ENCODE assay signal across 11 cellular contexts in the genomic region with DNA sequence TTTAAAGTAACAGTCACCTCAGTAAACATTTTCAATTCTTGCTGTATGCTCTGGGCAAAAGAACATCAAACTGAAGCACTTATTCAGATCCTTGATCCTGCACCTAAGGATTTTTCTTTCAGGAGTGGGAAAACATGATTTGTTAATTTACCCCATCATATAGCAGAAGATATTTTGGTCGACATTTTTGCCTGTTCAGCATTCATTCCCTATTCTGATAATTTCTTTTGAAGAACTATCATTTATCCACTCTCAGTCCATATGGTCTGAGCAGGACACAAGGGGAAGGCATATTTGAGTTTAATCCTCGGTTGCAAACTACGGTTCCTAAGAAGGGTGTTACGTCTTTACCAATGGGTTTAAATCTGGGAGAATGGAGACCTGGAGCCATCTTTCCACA. TPM values are rescaled to one million over a fixed set of nuclear protein-coding genes. Genes with fewer than 3 reads are reported as not detected.
DNase-seq lines count a peak whose midpoint lies in the region; ATAC-seq, FAIRE-seq and TF ChIP-seq lines count a peak whose summit lies in the region.
"Had no signal": no experiment of that assay in that cellular context is flagged by ENCODE, and none has a peak within 500 bp of the region (broad histone marks: within the 10 kb centered on the region; RNA-seq: fewer than 3 reads in every experiment).

No MANE protein-coding gene starts in this region.

- H3K27me3 Mint-ChIP-seq in astrocyte (ENCODE audit: low read depth, unreplicated experiment): no peaks in the 10 kb centered on the region

- H4K20me1 ChIP-seq in astrocyte (ENCODE audit: insufficient read depth, low read length): peaks cover 15% of the 10 kb centered on the region

- H3K27me3 ChIP-seq in left ventricle myocardium inferior (ENCODE audit: low read depth) (no peaks in the 10 kb centered on the region), astrocyte (ENCODE audit: insufficient read depth, low read length) (no peaks in the 10 kb centered on the region), lower lobe of right lung (ENCODE audit: low read depth) (no peaks in the 10 kb centered on the region)

- TF ChIP-seq CTCF in left ventricle myocardium inferior (IDR thresholded peaks at IDR 0.05; ENCODE audit: borderline replicate concordance): no peak
- TF ChIP-seq CTCF in astrocyte (IDR thresholded peaks at IDR 0.05; ENCODE audit: insufficient read depth, low read depth, low read length): no peak
- TF ChIP-seq CTCF in lower lobe of right lung (IDR thresholded peaks at IDR 0.05): no peak

- H3K79me2 ChIP-seq in astrocyte (ENCODE audit: insufficient read depth, low read length): peaks cover 20% of the 10 kb centered on the region

- H3K4me1 Mint-ChIP-seq in astrocyte (ENCODE audit: low read depth, unreplicated experiment): peaks cover 38% of the 10 kb centered on the region

- H3K4me3 Mint-ChIP-seq in astrocyte (ENCODE audit: unreplicated experiment): peak overlapping the region; percentile 95

- H3K9me3 Mint-ChIP-seq in astrocyte (ENCODE audit: unreplicated experiment): no peaks in the 10 kb centered on the region

- H3K4me2 ChIP-seq in astrocyte (ENCODE audit: low read length): peak overlapping the region; percentile 94

- H3K4me3 ChIP-seq in left ventricle myocardium inferior (peak overlapping the region; percentile 99), astrocyte (ENCODE audit: insufficient read depth, low read depth, low read length) (peak overlapping the region; percentile 88), lower lobe of right lung (peak overlapping the region; percentile 86)

- FAIRE-seq in astrocyte (lab: Jason Lieb, UNC) (peak; percentile 17), urothelium cell line (lab: Jason Lieb, UNC) (peak; percentile 32)

- intact Hi-C loops in left ventricle myocardium inferior (cut with micrococcal nuclease): loop anchor here (10.0 kb wide), 1 partner anchor 203 kb away; the partner anchor contains the start of gene SRD5A3
- intact Hi-C loops in cardiac septum (cut with DNase I): loop anchor here (2.0 to 5.0 kb wide), 2 partner anchors 201 to 304 kb away; partner anchors contain the start of genes EXOC1 and SRD5A3
- intact Hi-C loops in lower lobe of right lung (cut with DNase I): no loop called here

- H3K4me1 ChIP-seq in left ventricle myocardium inferior (peaks cover 44% of the 10 kb centered on the region), astrocyte (ENCODE audit: insufficient read depth, low read length) (peaks cover 27% of the 10 kb centered on the region), lower lobe of right lung (peaks cover 20% of the 10 kb centered on the region)

- DNase-seq in left ventricle myocardium inferior (no peak), cardiac septum (ENCODE audit: low spot score) (no peak), astrocyte (ENCODE audit: low read depth) (no peak), lower lobe of right lung (no peak), urothelium cell line (ENCODE audit: low spot score) (no peak)
- DNase-seq: erythroblast, SIG-M5 had no signal

- no peaks in the 10 kb centered on the region for H3K36me3 Mint-ChIP-seq in astrocyte (ENCODE audit: low read depth, unreplicated experiment)

- H3K27ac ChIP-seq in left ventricle myocardium inferior (replicated peaks): peak overlapping the region; percentile 99
- peak overlapping the region; percentile 92 for H3K27ac ChIP-seq in astrocyte (ENCODE audit: low read depth, low read length)
- H3K27ac ChIP-seq in lower lobe of right lung: peak overlapping the region; percentile 96

- peak overlapping the region; percentile 85 for H2AFZ ChIP-seq in astrocyte (ENCODE audit: low read depth, low read length)

- H3K9ac ChIP-seq in astrocyte (ENCODE audit: low read length): peak overlapping the region; percentile 90

- peak overlapping the region; percentile 73 for H3K27ac Mint-ChIP-seq in astrocyte (ENCODE audit: unreplicated experiment)

- ATAC-seq in lower lobe of right lung (no peak), HG03460 (IDR thresholded peaks at IDR 0.05; ENCODE audit: unreplicated experiment) (no peak), HG03469 (IDR thresholded peaks at IDR 0.05; ENCODE audit: unreplicated experiment) (no peak), HG02852 (IDR thresholded peaks at IDR 0.05; ENCODE audit: unreplicated experiment) (no peak)

- H3K9me3 ChIP-seq in left ventricle myocardium inferior (replicated peaks) (no peaks in the 10 kb centered on the region), astrocyte (ENCODE audit: insufficient read depth, low read depth, low read length) (no peaks in the 10 kb centered on the region), lower lobe of right lung (no peaks in the 10 kb centered on the region)

- H3K36me3 ChIP-seq in left ventricle myocardium inferior (no peaks in the 10 kb centered on the region), astrocyte (ENCODE audit: insufficient read depth, low read length) (no peaks in the 10 kb centered on the region), lower lobe of right lung (no peaks in the 10 kb centered on the region)

RNA-seq across cellular contexts. Expression of gene CLOCK, which starts 1.2 kb away (rescaled TPM):
- total RNA-seq in left ventricle myocardium inferior (34.2 TPM), cardiac septum (32.0 TPM), astrocyte (20.4 and 21.4 TPM in 2 replicates), lower lobe of right lung (26.6 TPM)

RNA-seq across cellular contexts. Expression of gene PDCL2, which starts 44.1 kb away (rescaled TPM):
- total RNA-seq in left ventricle myocardium inferior (not detected), cardiac septum (not detected), astrocyte (not detected in 2 replicates), lower lobe of right lung (not detected)
- total RNA-seq: Daoy had no signal
